9 cellular contexts compared by ENCODE assay signal in the genomic region with DNA sequence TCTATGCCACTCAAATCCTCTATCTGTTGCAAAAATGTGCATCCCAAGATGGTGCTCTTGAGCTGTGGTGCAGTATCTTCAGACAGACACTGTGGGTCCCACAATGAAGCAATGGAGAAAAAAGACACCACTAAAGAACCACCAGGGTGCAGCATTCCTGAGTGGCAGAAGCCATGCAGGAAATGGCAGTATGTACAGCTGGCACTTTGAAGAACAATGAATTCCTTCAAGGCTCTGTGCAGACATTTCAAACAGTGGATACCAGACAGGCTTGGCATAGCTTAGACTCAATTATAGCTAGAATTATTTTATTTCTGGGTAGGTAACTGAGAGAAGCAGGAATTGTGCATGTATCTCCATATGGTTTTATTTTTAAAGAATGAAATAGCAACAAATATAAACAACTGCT.
DNase-seq lines count a peak whose midpoint lies in the region; ATAC-seq, FAIRE-seq and TF ChIP-seq lines count a peak whose summit lies in the region.
"Had no signal": no experiment of that assay in that cellular context is flagged by ENCODE, and none has a peak within 500 bp of the region (broad histone marks: within the 10 kb centered on the region; RNA-seq: fewer than 3 reads in every experiment).

No MANE protein-coding gene starts in this region.

- peaks cover 44% of the 10 kb centered on the region for H3K27me3 Mint-ChIP-seq in activated naive CD4-positive, alpha-beta T cell treated with anti-CD3 and anti-CD28 coated beads, Interleukin-2, amount 10 ng/mL, durations not matched to agents 7 days and 5 days
- H3K27me3 Mint-ChIP-seq in stimulated activated naive B cell treated with anti-CD40 and anti-IgM and Interleukin-4, amounts not matched to agents 10 μg/mL and 1 μg/mL and 100 μg/mL, for 72 hours: peaks cover 0 to 15% of the 10 kb centered on the region in 2 donors

- H3K4me1 Mint-ChIP-seq in activated naive CD4-positive, alpha-beta T cell treated with anti-CD3 and anti-CD28 coated beads, Interleukin-2, amount 10 ng/mL, durations not matched to agents 7 days and 5 days: peaks cover 9% of the 10 kb centered on the region
- peaks cover 0 to 5% of the 10 kb centered on the region in 2 donors for H3K4me1 Mint-ChIP-seq in stimulated activated naive B cell treated with anti-CD40 and anti-IgM and Interleukin-4, amounts not matched to agents 10 μg/mL and 1 μg/mL and 100 μg/mL, for 72 hours

- H3K4me3 ChIP-seq in astrocyte of the cerebellum (ENCODE audit: low read depth, low read length): no peak overlapping the region

- peak; percentile 96 for ATAC-seq in GM21723 (IDR thresholded peaks at IDR 0.05; ENCODE audit: unreplicated experiment)
- ATAC-seq in stimulated activated naive B cell treated with anti-CD40 and anti-IgM and Interleukin-4, amounts not matched to agents 10 μg/mL and 1 μg/mL and 100 μg/mL, for 72 hours (replicated peaks): peak; percentile 52 to 68

- peak; percentile 72 for FAIRE-seq in HTR-8/SVneo (lab: Jason Lieb, UNC)
- FAIRE-seq: G401.6 had no signal

- no peak overlapping the region for H3K4me3 Mint-ChIP-seq in activated naive CD4-positive, alpha-beta T cell treated with anti-CD3 and anti-CD28 coated beads, Interleukin-2, amount 10 ng/mL, durations not matched to agents 7 days and 5 days
- no peak overlapping the region for H3K4me3 Mint-ChIP-seq in stimulated activated naive B cell treated with anti-CD40 and anti-IgM and Interleukin-4, amounts not matched to agents 10 μg/mL and 1 μg/mL and 100 μg/mL, for 72 hours

- TF ChIP-seq CTCF in astrocyte of the cerebellum (IDR thresholded peaks at IDR 0.05; ENCODE audit: low read depth, low read length, missing control alignments): peak; percentile 95

- H3K9me3 Mint-ChIP-seq in activated naive CD4-positive, alpha-beta T cell treated with anti-CD3 and anti-CD28 coated beads, Interleukin-2, amount 10 ng/mL, durations not matched to agents 7 days and 5 days: no peaks in the 10 kb centered on the region
- peaks cover 3 to 4% of the 10 kb centered on the region in 2 donors for H3K9me3 Mint-ChIP-seq in stimulated activated naive B cell treated with anti-CD40 and anti-IgM and Interleukin-4, amounts not matched to agents 10 μg/mL and 1 μg/mL and 100 μg/mL, for 72 hours

- no peak overlapping the region for H3K27ac Mint-ChIP-seq in activated naive CD4-positive, alpha-beta T cell treated with anti-CD3 and anti-CD28 coated beads, Interleukin-2, amount 10 ng/mL, durations not matched to agents 7 days and 5 days
- no peak overlapping the region for H3K27ac Mint-ChIP-seq in stimulated activated naive B cell treated with anti-CD40 and anti-IgM and Interleukin-4, amounts not matched to agents 10 μg/mL and 1 μg/mL and 100 μg/mL, for 72 hours

- peak; percentile 67 for DNase-seq in activated naive CD4-positive, alpha-beta T cell treated with anti-CD3 and anti-CD28 coated beads, Interleukin-2, amount 10 ng/mL, durations not matched to agents 7 days and 5 days
- DNase-seq in activated naive CD4-positive, alpha-beta T cell (lab: John Stamatoyannopoulos, UW): no peak
- DNase-seq in HTR-8/SVneo (ENCODE audit: insufficient read length, low spot score): peak; percentile 84
- peak; percentile 61 to 67 for DNase-seq in NOMO-1 (lab: John Stamatoyannopoulos, UW; ENCODE audit: unreplicated experiment in 2 of 2)
- peak; percentile 85 for DNase-seq in astrocyte of the cerebellum (ENCODE audit: low read depth)
- peak; percentile 78 for DNase-seq in iPS-NIHi7 (ENCODE audit: extremely low spot score)
- DNase-seq in stimulated activated naive B cell treated with anti-CD40 and anti-IgM and Interleukin-4, amounts not matched to agents 10 μg/mL and 1 μg/mL and 100 μg/mL, for 72 hours: no peak

- in situ Hi-C loops in astrocyte of the cerebellum (cut with HindIII; ENCODE audit: low sequenced_read_pairs): no loop called here

- CTCF ChIA-PET in activated naive CD4-positive, alpha-beta T cell treated with anti-CD3 and anti-CD28 coated beads, Interleukin-2, amount 10 ng/mL, durations not matched to agents 7 days and 5 days (lab: Charles Lee): interaction anchor here (0.6 to 3.7 kb wide), 16 partner anchors 15 to 310 kb away, joined by 3 to 33 read pairs (median 4); no protein-coding TSS in a partner anchor

- H3K36me3 Mint-ChIP-seq in activated naive CD4-positive, alpha-beta T cell treated with anti-CD3 and anti-CD28 coated beads, Interleukin-2, amount 10 ng/mL, durations not matched to agents 7 days and 5 days: no peaks in the 10 kb centered on the region
- H3K36me3 Mint-ChIP-seq in stimulated activated naive B cell treated with anti-CD40 and anti-IgM and Interleukin-4, amounts not matched to agents 10 μg/mL and 1 μg/mL and 100 μg/mL, for 72 hours: no peaks in the 10 kb centered on the region

Comparison
In these comparisons a context has a peak if more than half of its experiments do, and no peak if none do; other contexts are left out.
1. DNase-seq: peak in activated naive CD4-positive, alpha-beta T cell treated with anti-CD3 and anti-CD28 coated beads, Interleukin-2, amount 10 ng/mL, durations not matched to agents 7 days and 5 days (single experiment), HTR-8/SVneo (single experiment), NOMO-1 (2 of 2), astrocyte of the cerebellum (single experiment) and iPS-NIHi7 (single experiment); none in activated naive CD4-positive, alpha-beta T cell (0 of 4) and stimulated activated naive B cell treated with anti-CD40 and anti-IgM and Interleukin-4, amounts not matched to agents 10 μg/mL and 1 μg/mL and 100 μg/mL, for 72 hours (single experiment).